Comparison of ENCODE assay signal across 8 cellular contexts in genomic region chr1:45339694-45340558, GRCh38. TPM values are rescaled to one million over a fixed set of nuclear protein-coding genes. Genes with fewer than 3 reads are reported as not detected.
DNase-seq lines count a peak whose midpoint lies in the region; ATAC-seq and TF ChIP-seq lines count a peak whose summit lies in the region.

MUTYH (minus strand) TSS chr1:45340440; CDS start chr1:45334505, 5,935 bp downstream.
TOE1 (plus strand) TSS chr1:45340170; CDS start chr1:45340253, 83 bp downstream.

- peak within 1 kb of the TSS; percentile 99 for H3K9ac ChIP-seq in SU-DHL-6 (ENCODE audit: low read length)

- peaks cover 12% of the 10 kb centered on the region for H3F3A ChIP-seq in SU-DHL-6 (ENCODE audit: insufficient read depth)

- peak within 1 kb of the TSS; percentile 98 for H3K27ac Mint-ChIP-seq in activated naive CD8-positive, alpha-beta T cell treated with anti-CD3 and anti-CD28 coated beads, Interleukin-2, amount 10 ng/mL, durations not matched to agents 7 days and 5 days

- H3K4me3 ChIP-seq in GM12865 (ENCODE audit: low read depth, low read length) (peak within 1 kb of the TSS; percentile 90), SU-DHL-6 (ENCODE audit: insufficient read depth, low read length, poor library complexity, severe bottlenecking) (peak within 1 kb of the TSS; percentile 65), osteoblast (ENCODE audit: insufficient read depth, low read length) (peak within 1 kb of the TSS; percentile 94), thoracic aorta (peak within 1 kb of the TSS; percentile 94)

- H3K4me2 ChIP-seq in SU-DHL-6 (ENCODE audit: low read depth, low read length, poor library complexity, severe bottlenecking), result peak within 1 kb of the TSS; percentile 76
- H3K4me2 ChIP-seq in osteoblast (ENCODE audit: insufficient read depth, low read length), result peak within 1 kb of the TSS; percentile 85

- H3K79me2 ChIP-seq in SU-DHL-6 (ENCODE audit: insufficient read depth, low read length) (peaks cover 27% of the 10 kb centered on the region), osteoblast (ENCODE audit: insufficient read depth, low read length) (peaks cover 34% of the 10 kb centered on the region)

- no peaks in the 10 kb centered on the region for H4K20me1 ChIP-seq in SU-DHL-6 (ENCODE audit: low read depth, low read length)
- peaks cover 2% of the 10 kb centered on the region for H4K20me1 ChIP-seq in osteoblast (ENCODE audit: insufficient read depth, low read length)

- peaks cover 19% of the 10 kb centered on the region for H3K4me1 ChIP-seq in osteoblast (ENCODE audit: insufficient read depth, low read length)
- H3K4me1 ChIP-seq in thoracic aorta (ENCODE audit: control insufficient read depth in 1 of 2, low read depth in 2 of 2), result peaks cover 13 to 30% of the 10 kb centered on the region in 2 donors

- H3K27me3 ChIP-seq in SU-DHL-6 (ENCODE audit: low read length), result no peaks in the 10 kb centered on the region
- no peaks in the 10 kb centered on the region for H3K27me3 ChIP-seq in osteoblast (ENCODE audit: insufficient read depth, low read length)
- no peaks in the 10 kb centered on the region for H3K27me3 ChIP-seq in thoracic aorta (replicated peaks; ENCODE audit: insufficient read depth)

- H3K9me3 ChIP-seq in SU-DHL-6 (ENCODE audit: insufficient read depth, low read length) (no peaks in the 10 kb centered on the region), osteoblast (ENCODE audit: low read depth, low read length) (no peaks in the 10 kb centered on the region), thoracic aorta (no peaks in the 10 kb centered on the region)

- H3K4me3 Mint-ChIP-seq in activated naive CD8-positive, alpha-beta T cell treated with anti-CD3 and anti-CD28 coated beads, Interleukin-2, amount 10 ng/mL, durations not matched to agents 7 days and 5 days, result peak within 1 kb of the TSS; percentile 98

- peak; percentile 82 for ATAC-seq in HG02759 (IDR thresholded peaks at IDR 0.05; ENCODE audit: unreplicated experiment)
- peak; percentile 87 for ATAC-seq in activated naive CD8-positive, alpha-beta T cell treated with anti-CD3 and anti-CD28 coated beads, Interleukin-2, amount 10 ng/mL, durations not matched to agents 7 days and 5 days (ENCODE audit: low read depth)
- peak; percentile 62 for ATAC-seq in thoracic aorta (ENCODE audit: insufficient number of reproducible peaks, low FRiP score, low read depth)

- intact Hi-C loops in head of caudate nucleus (cut with DNase I), result loop anchor here (10.0 kb wide), 1 partner anchor 235 kb away; no protein-coding TSS in a partner anchor

- DNase-seq in GM12865 (ENCODE audit: low read depth) (peak; percentile 98), NCI-H1417 (lab: John Stamatoyannopoulos, UW) (peak; percentile 91 to 95 (median 94)), head of caudate nucleus (peak; percentile 84 to 96 (median 91)), osteoblast (ENCODE audit: insufficient read length, low spot score, missing footprints) (peak; percentile 98), thoracic aorta (ENCODE audit: low spot score) (peak; percentile 57)
- DNase-seq in activated naive CD8-positive, alpha-beta T cell treated with anti-CD3 and anti-CD28 coated beads, Interleukin-2, amount 10 ng/mL, durations not matched to agents 7 days and 5 days, result peak; percentile 96

- H3K36me3 ChIP-seq in SU-DHL-6 (ENCODE audit: low read length), result peaks cover 8% of the 10 kb centered on the region; the same call in 1 of the 2 replicates
- peaks cover 34% of the 10 kb centered on the region for H3K36me3 ChIP-seq in osteoblast (ENCODE audit: insufficient read depth, low read length)
- peaks cover 24% of the 10 kb centered on the region for H3K36me3 ChIP-seq in thoracic aorta

- peaks cover 29% of the 10 kb centered on the region for H3K36me3 Mint-ChIP-seq in activated naive CD8-positive, alpha-beta T cell treated with anti-CD3 and anti-CD28 coated beads, Interleukin-2, amount 10 ng/mL, durations not matched to agents 7 days and 5 days

- POLR2A ChIA-PET in activated naive CD8-positive, alpha-beta T cell treated with anti-CD3 and anti-CD28 coated beads, Interleukin-2, amount 10 ng/mL, durations not matched to agents 7 days and 5 days (lab: Charles Lee), result interaction anchor here (0.5 to 5.7 kb wide), 37 partner anchors 9 to 620 kb away, joined by 3 to 94 read pairs (median 5); partner anchors contain the start of genes AKR1A1, BTBD19, CCDC163 and DYNLT4

- H3K27ac ChIP-seq in SU-DHL-6 (ENCODE audit: low read depth, low read length) (peak within 1 kb of the TSS; percentile 64), osteoblast (ENCODE audit: low read depth, low read length) (peak within 1 kb of the TSS; percentile 95), thoracic aorta (peak within 1 kb of the TSS; percentile 98 to 100)

- peaks cover 3% of the 10 kb centered on the region for H3K9me3 Mint-ChIP-seq in activated naive CD8-positive, alpha-beta T cell treated with anti-CD3 and anti-CD28 coated beads, Interleukin-2, amount 10 ng/mL, durations not matched to agents 7 days and 5 days

- H3K9me2 ChIP-seq in SU-DHL-6 (replicated peaks; ENCODE audit: insufficient read depth, low read length), result no peaks in the 10 kb centered on the region

- peaks cover 35% of the 10 kb centered on the region for H3K4me1 Mint-ChIP-seq in activated naive CD8-positive, alpha-beta T cell treated with anti-CD3 and anti-CD28 coated beads, Interleukin-2, amount 10 ng/mL, durations not matched to agents 7 days and 5 days

- H3K27me3 Mint-ChIP-seq in activated naive CD8-positive, alpha-beta T cell treated with anti-CD3 and anti-CD28 coated beads, Interleukin-2, amount 10 ng/mL, durations not matched to agents 7 days and 5 days, result no peaks in the 10 kb centered on the region

- TF ChIP-seq CTCF in GM12865 (IDR thresholded peaks at IDR 0.05; ENCODE audit: insufficient read depth, low read depth, low read length, missing control alignments) (no peak), SU-DHL-6 (IDR thresholded peaks at IDR 0.05; ENCODE audit: insufficient read depth, low read length, poor library complexity, severe bottlenecking) (no peak), osteoblast (IDR thresholded peaks at IDR 0.05; ENCODE audit: extremely low read depth, low read depth, low read length) (no peak), thoracic aorta (IDR thresholded peaks at IDR 0.05) (no peak)

- H2AFZ ChIP-seq in SU-DHL-6 (ENCODE audit: low read depth, low read length, severe bottlenecking) (peak within 1 kb of the TSS; percentile 62), osteoblast (ENCODE audit: low read length) (peak within 1 kb of the TSS; percentile 98)

RNA-seq across cellular contexts. Expression of gene MUTYH, which starts in this region (rescaled TPM):
- 10 to 100 TPM; 59.9 to 68.8 TPM for total RNA-seq in activated naive CD8-positive, alpha-beta T cell treated with anti-CD3 and anti-CD28 coated beads, Interleukin-2, amount 10 ng/mL, durations not matched to agents 7 days and 5 days
- total RNA-seq in osteoblast (13.6 and 14.1 TPM in 2 replicates), thoracic aorta (10 to 100 TPM; 15.2 to 27.4 TPM)

RNA-seq across cellular contexts. Expression of gene TOE1, which starts in this region (rescaled TPM):
- total RNA-seq in activated naive CD8-positive, alpha-beta T cell treated with anti-CD3 and anti-CD28 coated beads, Interleukin-2, amount 10 ng/mL, durations not matched to agents 7 days and 5 days, result 10 to 100 TPM; 20.4 to 22.2 TPM
- 6.5 and 8.5 TPM in 2 replicates for total RNA-seq in osteoblast
- total RNA-seq in thoracic aorta, result 10 to 100 TPM in 1 of 2 donors, 1 to 10 TPM in 1; 4.7 to 10.5 TPM

Comparison
In these comparisons a context has a peak if more than half of its experiments do, and no peak if none do; other contexts are left out.
1. Peak in every context shown above with its lines: DNase-seq, ATAC-seq, H3K4me3 ChIP-seq and H3K27ac ChIP-seq.